ENCODE assay signal across 9 cellular contexts in genomic region chr12:108858399-108859074, GRCh38. TPM values are rescaled to one million over a fixed set of nuclear protein-coding genes. Genes with fewer than 3 reads are reported as not detected.
A peak's percentile ranks its signal among the peaks of the same experiment; 100 is the strongest.
DNase-seq lines count a peak whose midpoint lies in the region; ATAC-seq and TF ChIP-seq lines count a peak whose summit lies in the region.
"Had no signal": no experiment of that assay in that cellular context is flagged by ENCODE, and none has a peak within 500 bp of the region (broad histone marks: within the 10 kb centered on the region; RNA-seq: fewer than 3 reads in every experiment).

No MANE protein-coding gene starts in this region.

- H3K27ac ChIP-seq in KOPT-K1 (ENCODE audit: low read depth, low read length, poor library complexity, severe bottlenecking) = peak overlapping the region; percentile 52

- no peak for DNase-seq in BJ (ENCODE audit: low read depth)
- DNase-seq in choroid plexus epithelial cell (ENCODE audit: low read depth) = no peak
- no peak for DNase-seq in natural killer cell
- no peak for DNase-seq in NCI-H2196 (lab: John Stamatoyannopoulos, UW; ENCODE audit: unreplicated experiment)
- no peak for DNase-seq in activated CD4-positive, alpha-beta T cell treated with anti-CD3 and anti-CD28 coated beads for 4 hours

- no peak for ATAC-seq in natural killer cell
- ATAC-seq in GM21528 (IDR thresholded peaks at IDR 0.05; ENCODE audit: low FRiP score, unreplicated experiment) = no peak
- ATAC-seq in GM21723 (IDR thresholded peaks at IDR 0.05; ENCODE audit: unreplicated experiment) = no peak

- no peaks in the 10 kb centered on the region for H3K27me3 ChIP-seq in BJ (ENCODE audit: control insufficient read depth, insufficient read depth, low read length)

- peak overlapping the region; percentile 87 to 90 for H3K27ac Mint-ChIP-seq in natural killer cell

- peak overlapping the region; percentile 90 for H3K4me3 Mint-ChIP-seq in natural killer cell

- no peaks in the 10 kb centered on the region for H3K36me3 ChIP-seq in BJ (ENCODE audit: control insufficient read depth, insufficient read depth, low read length)
- H3K36me3 ChIP-seq in KOPT-K1 (ENCODE audit: insufficient read depth, low read length) = no peaks in the 10 kb centered on the region

- intact Hi-C loops in natural killer cell (cut with micrococcal nuclease) = no loop called here

- CTCF ChIA-PET in BJ (lab: Yijun Ruan, JAX) = interaction anchor here (0.6 to 1.6 kb wide), 2 partner anchors 13 to 92 kb away, joined by 3 to 4 read pairs; no protein-coding TSS in a partner anchor

- H3K36me3 Mint-ChIP-seq in natural killer cell = peaks cover 6% of the 10 kb centered on the region

- no peaks in the 10 kb centered on the region for H3K9me3 Mint-ChIP-seq in natural killer cell

- POLR2A ChIA-PET in BJ (lab: Charles Lee) = interaction anchor here (0.6 to 0.7 kb wide), 2 partner anchors 90 to 166 kb away, joined by 3 to 6 read pairs; no protein-coding TSS in a partner anchor

- H3K4me3 ChIP-seq in BJ (ENCODE audit: low read depth, low read length) (peak overlapping the region; percentile 4; the same call in 1 of the 2 replicates), choroid plexus epithelial cell (ENCODE audit: low read depth, low read length) (peak overlapping the region; percentile 44)

- TF ChIP-seq CTCF in BJ (IDR thresholded peaks at IDR 0.05; ENCODE audit: insufficient read depth, low read depth, low read length) = no peak
- TF ChIP-seq CTCF in choroid plexus epithelial cell (conservative IDR thresholded peaks at IDR 0.05; ENCODE audit: low read depth, low read length) = no peak
- no peak for TF ChIP-seq CTCF in natural killer cell (IDR thresholded peaks at IDR 0.05)

- no peaks in the 10 kb centered on the region for H3K9me3 ChIP-seq in KOPT-K1 (ENCODE audit: insufficient read depth, low read length, poor library complexity, severe bottlenecking)

- peaks cover 0 to 2% of the 10 kb centered on the region in 2 donors for H3K27me3 Mint-ChIP-seq in natural killer cell (ENCODE audit: low read depth in 2 of 2)

- peaks cover 43 to 49% of the 10 kb centered on the region in 2 donors for H3K4me1 Mint-ChIP-seq in natural killer cell

RNA-seq across cellular contexts. Expression of gene SSH1, which starts 1.2 kb away (rescaled TPM):
- polyA plus RNA-seq in BJ (2011; rRNA removed) = 40.6 and 52.3 TPM in 2 replicates
- polyA minus RNA-seq in BJ (2011; rRNA and poly(A)+ RNA removed) = 39.1 and 47.4 TPM in 2 replicates
- 10 to 100 TPM; 57.4 to 74.1 (median 66.6) TPM for total RNA-seq in natural killer cell

RNA-seq across cellular contexts. Expression of gene DAO, which starts 21.4 kb away (rescaled TPM):
- polyA plus RNA-seq in BJ (2011; rRNA removed) = not detected in 2 replicates
- polyA minus RNA-seq in BJ (2011; rRNA and poly(A)+ RNA removed) = not detected in 2 replicates
- total RNA-seq in natural killer cell = not detected
- total RNA-seq: dermis microvascular lymphatic vessel endothelial cell had no signal
